Comparison of ENCODE assay signal across 7 cellular contexts in genomic region chr14:50167381-50167780, GRCh38. TPM values are rescaled to one million over a fixed set of nuclear protein-coding genes. Genes with fewer than 3 reads are reported as not detected.
A peak's percentile ranks its signal among the peaks of the same experiment; 100 is the strongest.
DNase-seq lines count a peak whose midpoint lies in the region; ATAC-seq, FAIRE-seq and TF ChIP-seq lines count a peak whose summit lies in the region.
"Not testable (repeated sequence)": the region's sequence is repeated elsewhere in the genome, so short reads cannot be mapped to it uniquely, and the experiment has no call there.

No MANE protein-coding gene starts in this region.

- H3K79me2 ChIP-seq in HepG2 (ENCODE audit: insufficient read depth, low read length) = not testable (repeated sequence)

- BruUV-seq in HepG2 (replicated peaks; lab: Mats Ljungman, UMichigan) = not testable (repeated sequence)

- CTCF ChIA-PET in HepG2 (lab: Yijun Ruan, JAX; ENCODE audit: low intra/inter-chr PET ratio, low total read pairs) = not testable (repeated sequence)

- intact Hi-C loops in HepG2 (cut with micrococcal nuclease; ENCODE audit: unreplicated experiment) = not testable (repeated sequence)

- 93% methylated on average over 4 of the region's 4 CpGs for WGBS in HepG2 (ENCODE audit: low lambda C conversion rate)

- POLR2A ChIA-PET in HepG2 (lab: Yijun Ruan, JAX) = not testable (repeated sequence)

- TF ChIP-seq RAD21 in HepG2 (CRISPR knock-in tag; IDR thresholded peaks at IDR 0.05) = not testable (repeated sequence)

- FAIRE-seq in HepG2 (lab: Jason Lieb, UNC) = not testable (repeated sequence)

- H2AFZ ChIP-seq in HepG2 (ENCODE audit: low read length) = not testable (repeated sequence)

- not testable (repeated sequence) for ATAC-seq in T-helper 17 cell, HepG2

- peak; percentile 8 for DNase-seq in ELR (ENCODE audit: low read depth)
- not testable (repeated sequence) for DNase-seq in T-helper 17 cell; chondrocyte (ENCODE audit: low spot score); HepG2 (ENCODE audit: low spot score)
- peak; percentile 11 for DNase-seq in amniotic epithelial cell (ENCODE audit: low read depth)
- DNase-seq in fibroblast of pulmonary artery (ENCODE audit: low read depth) = peak; percentile 3
- DNase-seq in renal cortical epithelial cell (ENCODE audit: low read depth) = peak; percentile 5

- not testable (repeated sequence) for TF ChIP-seq POLR2A in HepG2 (IDR thresholded peaks at IDR 0.05; ENCODE audit: insufficient read depth in 1 of 2, low read depth in 2 of 2, low read length in 2 of 2)

- peak overlapping the region; percentile 53 for H3K27ac Mint-ChIP-seq in T-helper 17 cell
- peak overlapping the region; percentile 20 for H3K27ac Mint-ChIP-seq in chondrocyte (ENCODE audit: unreplicated experiment)

- not testable (repeated sequence) for H3K9ac ChIP-seq in HepG2 (ENCODE audit: insufficient read depth, low read depth, low read length)

- not testable (repeated sequence) for H3K4me3 Mint-ChIP-seq in T-helper 17 cell; chondrocyte (ENCODE audit: unreplicated experiment)

- not testable (repeated sequence) for H3K4me1 ChIP-seq in HepG2 (ENCODE audit: insufficient read depth, low read length)

- not testable (repeated sequence) for H3K27me3 ChIP-seq in HepG2 (ENCODE audit: control insufficient read depth in 1 of 2, insufficient read depth in 2 of 2, low read length in 2 of 2)

- H3K4me1 Mint-ChIP-seq in T-helper 17 cell; chondrocyte (ENCODE audit: low read depth): not testable (repeated sequence)

- not testable (repeated sequence) for TF ChIP-seq EP300 in HepG2 (IDR thresholded peaks at IDR 0.05; ENCODE audit: low read depth in 2 of 2, low read length in 2 of 2); HepG2 (CRISPR knock-in tag; IDR thresholded peaks at IDR 0.05; ENCODE audit: borderline replicate concordance)

- H3K36me3 ChIP-seq in HepG2 (replicated peaks in 1 of 2; ENCODE audit: control insufficient read depth in 1 of 2, insufficient read depth in 2 of 2, low read length in 2 of 2) = not testable (repeated sequence)

- not testable (repeated sequence) for H4K20me1 ChIP-seq in HepG2 (ENCODE audit: insufficient read depth, low read length)

- not testable (repeated sequence) for H3K4me3 ChIP-seq in fibroblast of pulmonary artery (replicated peaks; ENCODE audit: low read depth, low read length); HepG2 (replicated peaks in 1 of 3; ENCODE audit: insufficient read depth in 1 of 3, low read depth in 2 of 3, low read length in 3 of 3)

- not testable (repeated sequence) for H3K4me2 ChIP-seq in HepG2 (ENCODE audit: low read depth, low read length)

- not testable (repeated sequence) for H3K27ac ChIP-seq in HepG2 (ENCODE audit: extremely low read length, insufficient read depth, low read length)

- TF ChIP-seq CTCF in chondrocyte (IDR thresholded peaks at IDR 0.05); fibroblast of pulmonary artery (IDR thresholded peaks at IDR 0.05; ENCODE audit: low read length, missing control alignments); HepG2 (CRISPR knock-in tag; IDR thresholded peaks at IDR 0.05): not testable (repeated sequence)

- in situ Hi-C loops in HepG2 (cut with HindIII; ENCODE audit: extremely low pct_ligation_motif_present, low pct_unique_long_range_greater_than_20kb) = not testable (repeated sequence)

- H3K27me3 Mint-ChIP-seq in T-helper 17 cell; chondrocyte (ENCODE audit: low read depth): not testable (repeated sequence)

- not testable (repeated sequence) for H3K9me3 ChIP-seq in T-helper 17 cell (ENCODE audit: control insufficient read depth, low read length, poor library complexity, severe bottlenecking); HepG2 (ENCODE audit: low read length)

- not testable (repeated sequence) for H3K36me3 Mint-ChIP-seq in T-helper 17 cell (ENCODE audit: low read depth); chondrocyte (ENCODE audit: low read depth)

- H3K9me3 Mint-ChIP-seq in chondrocyte (ENCODE audit: low read depth) = not testable (repeated sequence)

TF ChIP-seq in HepG2, 621 proteins besides CTCF, POLR2A, EP300 and RAD21:
- peak; percentile 51 for TF ChIP-seq FOSL2 (CRISPR knock-in tag; IDR thresholded peaks at IDR 0.05)

RNA-seq across cellular contexts. Expression of gene VCPKMT, which starts 51.0 kb away (rescaled TPM):
- total RNA-seq in T-helper 17 cell = 10 to 100 TPM; 24.5 to 26.3 TPM
- 9.3 to 10.4 TPM (median 9.7 TPM) in 3 replicates for total RNA-seq in chondrocyte
- 5.4 and 5.5 TPM in 2 replicates for total RNA-seq in HepG2 (2016; rRNA removed; fragmentation: Illumina TruSeq; extraction: Trizol)
- 0.62 and 0.71 TPM in 2 replicates for total RNA-seq in HepG2 (2016; cell fraction: cytosol; rRNA removed; fragmentation: Illumina TruSeq; extraction: Trizol; ENCODE audit: low read depth)
- total RNA-seq in HepG2 (2016; cell fraction: insoluble cytoplasmic fraction; rRNA removed; fragmentation: Illumina TruSeq; extraction: Trizol) = 5.0 and 6.6 TPM in 2 replicates
- 2.2 and 2.7 TPM in 2 replicates for total RNA-seq in HepG2 (2016; cell fraction: membrane; rRNA removed; fragmentation: Illumina TruSeq; extraction: Trizol)
- 9.6 and 10.7 TPM in 2 replicates for total RNA-seq in HepG2 (2016; cell fraction: nucleus; rRNA removed; fragmentation: Illumina TruSeq; extraction: Trizol)
- polyA plus RNA-seq in HepG2 (2011; rRNA removed) = 3.1 and 3.9 TPM in 2 replicates
- polyA plus RNA-seq in HepG2 (2011; cell fraction: cytosol; rRNA removed) = 1.9 TPM in 2 replicates
- polyA plus RNA-seq in HepG2 (2011; cell fraction: nucleus; rRNA removed) = 6.1 and 6.5 TPM in 2 replicates
- polyA plus RNA-seq in HepG2 (2012) = 4.0 and 4.1 TPM in 2 replicates
- 0.77 and 0.96 TPM in 2 replicates for polyA plus RNA-seq in HepG2 (2016; cell fraction: cytosol; fragmentation: Illumina TruSeq; extraction: Trizol; ENCODE audit: low read depth)
- polyA plus RNA-seq in HepG2 (2016; cell fraction: insoluble cytoplasmic fraction; fragmentation: Illumina TruSeq; extraction: Trizol; ENCODE audit: low read depth) = 4.7 TPM in 2 replicates
- 1.5 and 2.0 TPM in 2 replicates for polyA plus RNA-seq in HepG2 (2016; cell fraction: membrane; fragmentation: Illumina TruSeq; extraction: Trizol; ENCODE audit: low read depth)
- polyA plus RNA-seq in HepG2 (2016; cell fraction: nucleus; fragmentation: Illumina TruSeq; extraction: Trizol; ENCODE audit: insufficient read depth, low read depth) = 22.3 and 22.4 TPM in 2 replicates
- 3.5 and 7.9 TPM in 2 replicates for polyA minus RNA-seq in HepG2 (2011; rRNA and poly(A)+ RNA removed; ENCODE audit: low replicate concordance)
- 1.2 and 1.5 TPM in 2 replicates for polyA minus RNA-seq in HepG2 (2011; cell fraction: cytosol; rRNA and poly(A)+ RNA removed)
- polyA minus RNA-seq in HepG2 (2011; cell fraction: nucleus; rRNA and poly(A)+ RNA removed) = 9.2 and 12.5 TPM in 2 replicates
- total RNA-seq in renal cortical epithelial cell = 4.9 and 6.8 TPM in 2 replicates
